ENCODE assay signal across 1 cellular context in genomic region chr17:45149669-45150603, GRCh38.
TF ChIP-seq lines count a peak whose summit lies in the region.

No MANE protein-coding gene starts in this region.

TF ChIP-seq in HepG2, 621 proteins besides CTCF, POLR2A, EP300 and RAD21 (continues in another document):
- TF ChIP-seq MTA3 (CRISPR knock-in tag; IDR thresholded peaks at IDR 0.05) (no peak), SYNCRIP (IDR thresholded peaks at IDR 0.05; ENCODE audit: insufficient read depth, low read depth, low read length) (no peak), GABPB1 (CRISPR knock-in tag; IDR thresholded peaks at IDR 0.05) (peak; percentile 11; the same call in 1 of the 2 replicates), ZNF557 (CRISPR knock-in tag; IDR thresholded peaks at IDR 0.05) (no peak), PRDM15 (CRISPR knock-in tag; IDR thresholded peaks at IDR 0.05) (peak; percentile 35; the same call in 1 of the 2 replicates), ZBTB4 (CRISPR knock-in tag; IDR thresholded peaks at IDR 0.05; ENCODE audit: borderline replicate concordance) (no peak; the same call in 1 of the 2 replicates), ZNF230 (CRISPR knock-in tag; IDR thresholded peaks at IDR 0.05) (no peak), ZNF678 (CRISPR knock-in tag; IDR thresholded peaks at IDR 0.05) (no peak), NCOA1 (CRISPR knock-in tag; IDR thresholded peaks at IDR 0.05) (no peak), ZNF292 (CRISPR knock-in tag; IDR thresholded peaks at IDR 0.05; ENCODE audit: borderline replicate concordance, low read depth) (peak; percentile 68), MAF1 (CRISPR knock-in tag; IDR thresholded peaks at IDR 0.05; ENCODE audit: borderline replicate concordance) (0 out of 2 replicates have a peak, but pooled peaks have one; percentile 38), FLYWCH1 (CRISPR knock-in tag; IDR thresholded peaks at IDR 0.05) (no peak), FUBP1 (CRISPR knock-in tag; IDR thresholded peaks at IDR 0.05; ENCODE audit: borderline replicate concordance) (no peak), KLF11 (CRISPR knock-in tag; IDR thresholded peaks at IDR 0.05) (no peak), ZBTB25 (CRISPR knock-in tag; IDR thresholded peaks at IDR 0.05) (no peak), NCOA5 (CRISPR knock-in tag; IDR thresholded peaks at IDR 0.05) (no peak), FOXM1 (CRISPR knock-in tag; IDR thresholded peaks at IDR 0.05) (no peak), GMEB2 (CRISPR knock-in tag; IDR thresholded peaks at IDR 0.05; ENCODE audit: low read depth) (no peak), MTERF4 (CRISPR knock-in tag; IDR thresholded peaks at IDR 0.05) (no peak), BRD4 (CRISPR knock-in tag; IDR thresholded peaks at IDR 0.05) (peak; percentile 78; the same call in 1 of the 2 replicates), ASH2L (IDR thresholded peaks at IDR 0.05; ENCODE audit: insufficient read length, low read depth, low read length) (peak; percentile 0), THAP8 (CRISPR knock-in tag; IDR thresholded peaks at IDR 0.05; ENCODE audit: borderline replicate concordance) (no peak), ZNF224 (CRISPR knock-in tag; IDR thresholded peaks at IDR 0.05) (no peak), MIXL1 (CRISPR knock-in tag; IDR thresholded peaks at IDR 0.05) (no peak), ETV5 (CRISPR knock-in tag; IDR thresholded peaks at IDR 0.05; ENCODE audit: borderline replicate concordance) (no peak), ZNF34 (CRISPR knock-in tag; IDR thresholded peaks at IDR 0.05; ENCODE audit: borderline replicate concordance) (no peak), ZNF816 (CRISPR knock-in tag; IDR thresholded peaks at IDR 0.05; ENCODE audit: borderline replicate concordance) (no peak), HHEX (CRISPR knock-in tag; IDR thresholded peaks at IDR 0.05) (0 out of 2 replicates have a peak, but pooled peaks have one; percentile 11), MXI1 (IDR thresholded peaks at IDR 0.05; ENCODE audit: borderline replicate concordance, low read depth, low read length) (no peak), RBM22 (optimal IDR thresholded peaks at IDR 0.05; ENCODE audit: low read length) (no peak), ZNF232 (CRISPR knock-in tag; IDR thresholded peaks at IDR 0.05; ENCODE audit: borderline replicate concordance) (peak; percentile 61; the same call in 1 of the 2 replicates), ZNF83 (CRISPR knock-in tag; IDR thresholded peaks at IDR 0.05; ENCODE audit: borderline replicate concordance) (no peak), NCOR1 (IDR thresholded peaks at IDR 0.05; ENCODE audit: borderline replicate concordance, low read length) (no peak), IKZF1 (IDR thresholded peaks at IDR 0.05) (no peak), SSRP1 (CRISPR knock-in tag; IDR thresholded peaks at IDR 0.05) (no peak), RCOR2 (CRISPR knock-in tag; IDR thresholded peaks at IDR 0.05) (no peak), ZNF724P (CRISPR knock-in tag; IDR thresholded peaks at IDR 0.05; ENCODE audit: borderline replicate concordance) (no peak), TARDBP (CRISPR knock-in tag; IDR thresholded peaks at IDR 0.05) (peak; percentile 29; the same call in 1 of the 2 replicates), ZNF768 (CRISPR knock-in tag; IDR thresholded peaks at IDR 0.05) (peak; percentile 50; the same call in 1 of the 2 replicates), ZNF33A (CRISPR knock-in tag; IDR thresholded peaks at IDR 0.05; ENCODE audit: borderline replicate concordance) (no peak; the same call in 1 of the 2 replicates), PTBP1 (IDR thresholded peaks at IDR 0.05; ENCODE audit: low read depth, low read length, poor library complexity, severe bottlenecking) (no peak), HNF1A (IDR thresholded peaks at IDR 0.05; ENCODE audit: low read depth) (no peak), HNF1A (CRISPR knock-in tag; IDR thresholded peaks at IDR 0.05; ENCODE audit: borderline replicate concordance) (no peak), KAT8 (CRISPR knock-in tag; IDR thresholded peaks at IDR 0.05) (no peak), ATF6 (CRISPR knock-in tag; conservative IDR thresholded peaks at IDR 0.05) (no peak), ZNF17 (CRISPR knock-in tag; IDR thresholded peaks at IDR 0.05) (no peak), HOXA9 (CRISPR knock-in tag; IDR thresholded peaks at IDR 0.05; ENCODE audit: borderline replicate concordance) (peak; percentile 54; the same call in 1 of the 2 replicates)
